8 cellular contexts compared by ENCODE assay signal in the genomic region with DNA sequence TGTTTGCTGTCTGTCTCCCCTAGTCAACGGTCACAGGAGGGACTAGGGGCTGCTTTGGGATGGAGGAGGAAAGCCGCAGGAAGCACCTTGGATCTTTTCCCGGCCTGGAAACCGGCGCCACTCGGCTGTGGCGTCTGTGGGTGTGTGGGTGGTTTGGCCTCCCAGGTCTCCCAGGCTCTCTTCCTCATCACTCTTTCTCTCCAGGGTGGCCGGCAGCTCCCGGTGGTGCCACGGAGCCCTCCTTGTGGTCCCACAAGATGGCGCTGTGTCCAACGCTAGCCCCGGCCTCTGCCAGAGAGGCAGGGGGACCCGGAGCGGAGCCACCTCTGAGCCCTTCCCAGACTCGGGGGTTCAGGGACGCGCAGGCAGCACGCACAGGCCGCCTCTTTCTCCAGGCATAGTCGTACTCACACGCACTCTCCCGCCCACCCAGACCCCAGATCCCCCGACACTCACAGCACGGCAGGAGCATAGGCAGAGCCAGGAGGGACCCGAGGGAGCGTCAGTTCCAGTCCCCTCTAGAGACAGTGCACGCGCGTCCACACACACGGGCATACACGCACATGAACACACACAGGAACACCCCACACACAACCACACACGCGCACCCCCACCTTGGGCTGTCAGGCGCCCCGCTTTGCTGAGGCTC. TPM values are rescaled to one million over a fixed set of nuclear protein-coding genes. Genes with fewer than 3 reads are reported as not detected.
A peak's percentile ranks its signal among the peaks of the same experiment; 100 is the strongest.
DNase-seq lines count a peak whose midpoint lies in the region; ATAC-seq and TF ChIP-seq lines count a peak whose summit lies in the region.

No MANE protein-coding gene starts in this region.

- peaks cover 5% of the 10 kb centered on the region for H3K27me3 Mint-ChIP-seq in CD4-positive, CD25-positive, alpha-beta regulatory T cell
- peaks cover 0 to 4% of the 10 kb centered on the region in 2 donors for H3K27me3 Mint-ChIP-seq in natural killer cell treated with Interleukin-12 subunit alpha and Interleukin-12 subunit beta and Interleukin-15 and Interleukin-18, amount 100 ng/mL, for 72 hours
- no peaks in the 10 kb centered on the region for H3K27me3 Mint-ChIP-seq in stimulated activated memory B cell treated with anti-CD40 and anti-IgM and Interleukin-4, amounts not matched to agents 10 μg/mL and 1 μg/mL and 100 μg/mL, for 72 hours

- peak overlapping the region in 1 of 3 donors; percentile 29 for H3K27ac Mint-ChIP-seq in CD4-positive, CD25-positive, alpha-beta regulatory T cell
- no peak overlapping the region for H3K27ac Mint-ChIP-seq in natural killer cell treated with Interleukin-12 subunit alpha and Interleukin-12 subunit beta and Interleukin-15 and Interleukin-18, amount 100 ng/mL, for 72 hours
- H3K27ac Mint-ChIP-seq in stimulated activated memory B cell treated with anti-CD40 and anti-IgM and Interleukin-4, amounts not matched to agents 10 μg/mL and 1 μg/mL and 100 μg/mL, for 72 hours: no peak overlapping the region

- H3K4me2 ChIP-seq in PC-3 (ENCODE audit: low read length) (peak overlapping the region; percentile 78), fibroblast of lung (ENCODE audit: extremely low read depth, insufficient read depth, low read length) (peak overlapping the region; percentile 58)

- no peaks in the 10 kb centered on the region for H3K9me3 ChIP-seq in CD4-positive, CD25-positive, alpha-beta regulatory T cell (ENCODE audit: control insufficient read depth in 2 of 2, low read length in 2 of 2)
- H3K9me3 ChIP-seq in PC-3 (ENCODE audit: low read length) (no peaks in the 10 kb centered on the region), fibroblast of lung (ENCODE audit: control insufficient read depth, insufficient read depth, low read depth, low read length) (no peaks in the 10 kb centered on the region)

- intact Hi-C loops in PC-3 (cut with micrococcal nuclease): no loop called here

- CTCF ChIA-PET in PC-3 (lab: Charles Lee): interaction anchor here (1.0 kb wide), 1 partner anchor 368 kb away, joined by 5 read pairs; no protein-coding TSS in a partner anchor

- H3K36me3 ChIP-seq in CD4-positive, CD25-positive, alpha-beta regulatory T cell (ENCODE audit: control insufficient read depth, insufficient read depth, low read length): no peaks in the 10 kb centered on the region
- H3K36me3 ChIP-seq in PC-3 (ENCODE audit: low read depth, low read length) (no peaks in the 10 kb centered on the region), fibroblast of lung (ENCODE audit: control insufficient read depth, insufficient read depth, low read length) (no peaks in the 10 kb centered on the region)

- H3K4me1 ChIP-seq in CD4-positive, CD25-positive, alpha-beta regulatory T cell (ENCODE audit: control insufficient read depth, insufficient read depth, low read length, poor library complexity, severe bottlenecking): no peaks in the 10 kb centered on the region
- H3K4me1 ChIP-seq in PC-3 (ENCODE audit: insufficient read depth, low read length) (peaks cover 19% of the 10 kb centered on the region), fibroblast of lung (ENCODE audit: control insufficient read depth, extremely low read depth, insufficient read depth, low read length) (peaks cover 9% of the 10 kb centered on the region)

- H3K27me3 ChIP-seq in CD4-positive, CD25-positive, alpha-beta regulatory T cell (ENCODE audit: control insufficient read depth, insufficient read depth, low read length): no peaks in the 10 kb centered on the region
- no peaks in the 10 kb centered on the region for H3K27me3 ChIP-seq in PC-3 (ENCODE audit: low read length)
- H3K27me3 ChIP-seq in fibroblast of lung (ENCODE audit: control insufficient read depth, insufficient read depth, low read length): no peaks in the 10 kb centered on the region

- DNase-seq in CD4-positive, CD25-positive, alpha-beta regulatory T cell: peak; percentile 21 to 50 (median 45)
- DNase-seq in PC-3 (peak; percentile 63), fibroblast of lung (ENCODE audit: low read depth in 2 of 2) (peak; percentile 58 to 90)
- peak; percentile 77 to 83 for DNase-seq in activated T-cell treated with anti-CD3 and anti-CD28 coated beads, Interleukin-2, amount 50 U/mL, for 48 hours
- peak; percentile 76 for DNase-seq in natural killer cell treated with Interleukin-12 subunit alpha and Interleukin-12 subunit beta and Interleukin-15 and Interleukin-18, amount 100 ng/mL, for 72 hours (ENCODE audit: low spot score)

- peak; percentile 66 for TF ChIP-seq CTCF in PC-3 (conservative IDR thresholded peaks at IDR 0.05; ENCODE audit: low read depth, low read length)
- peak; percentile 64 to 72 for TF ChIP-seq CTCF in fibroblast of lung (conservative IDR thresholded peaks at IDR 0.05 in 1 of 2, IDR thresholded peaks at IDR 0.05 in 1 of 2; ENCODE audit: low read depth in 1 of 2, low read length in 2 of 2)

- no peak overlapping the region for H3K4me3 ChIP-seq in CD4-positive, CD25-positive, alpha-beta regulatory T cell (ENCODE audit: low read depth, low read length)
- H3K4me3 ChIP-seq in PC-3 (ENCODE audit: low read length) (peak overlapping the region; percentile 51; the same call in 1 of the 2 replicates), fibroblast of lung (replicated peaks in 1 of 4; ENCODE audit: control extremely low read depth in 1 of 4, insufficient read depth in 1 of 4, low read depth in 3 of 4, low read length in 4 of 4) (peak overlapping the region in 1 of 4 experiments; percentile 19)

- POLR2A ChIA-PET in PC-3 (lab: Charles Lee; ENCODE audit: unreplicated experiment): no interaction called here

- no peaks in the 10 kb centered on the region for H3K36me3 Mint-ChIP-seq in CD4-positive, CD25-positive, alpha-beta regulatory T cell
- no peaks in the 10 kb centered on the region for H3K36me3 Mint-ChIP-seq in natural killer cell treated with Interleukin-12 subunit alpha and Interleukin-12 subunit beta and Interleukin-15 and Interleukin-18, amount 100 ng/mL, for 72 hours
- no peaks in the 10 kb centered on the region for H3K36me3 Mint-ChIP-seq in stimulated activated memory B cell treated with anti-CD40 and anti-IgM and Interleukin-4, amounts not matched to agents 10 μg/mL and 1 μg/mL and 100 μg/mL, for 72 hours

- H3F3A ChIP-seq in PC-3 (ENCODE audit: low read length, unreplicated experiment): no peaks in the 10 kb centered on the region

- no peaks in the 10 kb centered on the region for H4K20me1 ChIP-seq in PC-3 (ENCODE audit: low read length)
- H4K20me1 ChIP-seq in fibroblast of lung (ENCODE audit: control insufficient read depth, extremely low read depth, insufficient read depth, low read length): no peaks in the 10 kb centered on the region

- H3K9me3 Mint-ChIP-seq in CD4-positive, CD25-positive, alpha-beta regulatory T cell: no peaks in the 10 kb centered on the region
- no peaks in the 10 kb centered on the region for H3K9me3 Mint-ChIP-seq in natural killer cell treated with Interleukin-12 subunit alpha and Interleukin-12 subunit beta and Interleukin-15 and Interleukin-18, amount 100 ng/mL, for 72 hours
- no peaks in the 10 kb centered on the region for H3K9me3 Mint-ChIP-seq in stimulated activated memory B cell treated with anti-CD40 and anti-IgM and Interleukin-4, amounts not matched to agents 10 μg/mL and 1 μg/mL and 100 μg/mL, for 72 hours

- H3K4me3 Mint-ChIP-seq in CD4-positive, CD25-positive, alpha-beta regulatory T cell: peak overlapping the region in 1 of 4 donors; percentile 44
- no peak overlapping the region for H3K4me3 Mint-ChIP-seq in natural killer cell treated with Interleukin-12 subunit alpha and Interleukin-12 subunit beta and Interleukin-15 and Interleukin-18, amount 100 ng/mL, for 72 hours
- H3K4me3 Mint-ChIP-seq in stimulated activated memory B cell treated with anti-CD40 and anti-IgM and Interleukin-4, amounts not matched to agents 10 μg/mL and 1 μg/mL and 100 μg/mL, for 72 hours: no peak overlapping the region

- H3K9ac ChIP-seq in PC-3 (ENCODE audit: low read length) (no peak overlapping the region), fibroblast of lung (ENCODE audit: insufficient read depth, low read length) (no peak overlapping the region)

- H2AFZ ChIP-seq in PC-3 (ENCODE audit: low read length) (peak overlapping the region; percentile 93), fibroblast of lung (ENCODE audit: low read length) (peak overlapping the region; percentile 89)

- BruUV-seq in PC-3 (replicated peaks; lab: Mats Ljungman, UMichigan): no TSS peak

- no peak overlapping the region for H3K27ac ChIP-seq in CD4-positive, CD25-positive, alpha-beta regulatory T cell (ENCODE audit: insufficient read depth, low read length, poor library complexity, severe bottlenecking)
- H3K27ac ChIP-seq in PC-3 (ENCODE audit: low read length) (no peak overlapping the region), fibroblast of lung (ENCODE audit: insufficient read depth, low read length) (no peak overlapping the region)

- H3K9me2 ChIP-seq in PC-3 (replicated peaks; ENCODE audit: low read length): no peaks in the 10 kb centered on the region

- ATAC-seq in CD4-positive, CD25-positive, alpha-beta regulatory T cell (ENCODE audit: low read depth in 2 of 2): peak; percentile 57 to 68
- ATAC-seq in HG03432 (IDR thresholded peaks at IDR 0.05; ENCODE audit: unreplicated experiment): peak; percentile 56
- ATAC-seq in PC-3: peak; percentile 67
- ATAC-seq in natural killer cell treated with Interleukin-12 subunit alpha and Interleukin-12 subunit beta and Interleukin-15 and Interleukin-18, amount 100 ng/mL, for 72 hours: peak; percentile 61 to 78
- ATAC-seq in stimulated activated memory B cell treated with anti-CD40 and anti-IgM and Interleukin-4, amounts not matched to agents 10 μg/mL and 1 μg/mL and 100 μg/mL, for 72 hours: peak; percentile 48
- no peak for ATAC-seq in HG03280 (IDR thresholded peaks at IDR 0.05; ENCODE audit: unreplicated experiment)

- H3K79me2 ChIP-seq in PC-3 (ENCODE audit: low read length) (no peaks in the 10 kb centered on the region), fibroblast of lung (ENCODE audit: control insufficient read depth, insufficient read depth, low read length) (no peaks in the 10 kb centered on the region)

- H3K4me1 Mint-ChIP-seq in CD4-positive, CD25-positive, alpha-beta regulatory T cell: peaks cover 0 to 10% (median 2%) of the 10 kb centered on the region in 4 donors
- H3K4me1 Mint-ChIP-seq in natural killer cell treated with Interleukin-12 subunit alpha and Interleukin-12 subunit beta and Interleukin-15 and Interleukin-18, amount 100 ng/mL, for 72 hours (ENCODE audit: low read depth in 2 of 2): no peaks in the 10 kb centered on the region
- peaks cover 9% of the 10 kb centered on the region for H3K4me1 Mint-ChIP-seq in stimulated activated memory B cell treated with anti-CD40 and anti-IgM and Interleukin-4, amounts not matched to agents 10 μg/mL and 1 μg/mL and 100 μg/mL, for 72 hours

RNA-seq across cellular contexts. Expression of a gene that starts 31.2 kb away (rescaled TPM):
- 0.15 TPM for total RNA-seq in CD4-positive, CD25-positive, alpha-beta regulatory T cell
- not detected for polyA plus RNA-seq in CD4-positive, CD25-positive, alpha-beta regulatory T cell
- total RNA-seq in PC-3 (2014; rRNA removed) (0.35 TPM in 1 of 2 replicates, not detected in the other), fibroblast of lung (not detected in 2 replicates)
- polyA plus RNA-seq in fibroblast of lung: not detected in 2 replicates
- polyA plus RNA-seq in fibroblast of lung (2012): not detected in 2 replicates
- polyA minus RNA-seq in fibroblast of lung (ENCODE audit: low replicate concordance): not detected in 2 replicates
- not detected for total RNA-seq in natural killer cell treated with Interleukin-12 subunit alpha and Interleukin-12 subunit beta and Interleukin-15 and Interleukin-18, amount 100 ng/mL, for 72 hours
